Comparison of ENCODE assay signal across 13 cellular contexts in genomic region chr12:132812631-132813305, GRCh38. TPM values are rescaled to one million over a fixed set of nuclear protein-coding genes. Genes with fewer than 3 reads are reported as not detected.
DNase-seq lines count a peak whose midpoint lies in the region; ATAC-seq and TF ChIP-seq lines count a peak whose summit lies in the region.
"Had no signal": no experiment of that assay in that cellular context is flagged by ENCODE, and none has a peak within 500 bp of the region (broad histone marks: within the 10 kb centered on the region; RNA-seq: fewer than 3 reads in every experiment).

No MANE protein-coding gene starts in this region.

- no peak overlapping the region; the same call in 1 of the 2 replicates for H3K27ac ChIP-seq in RWPE1
- H3K27ac ChIP-seq: lower lobe of right lung, neural progenitor cell, thoracic aorta had no signal

- TF ChIP-seq CTCF in Loucy (conservative IDR thresholded peaks at IDR 0.05; ENCODE audit: low read length): no peak
- TF ChIP-seq CTCF in RWPE1 (conservative IDR thresholded peaks at IDR 0.05; ENCODE audit: low read depth): no peak

- peaks cover 87% of the 10 kb centered on the region for H3K36me3 Mint-ChIP-seq in activated T-helper 17 cell treated with anti-CD3 and anti-CD28 coated beads, Interleukin-2, amount 50 U/mL, for 72 hours (ENCODE audit: low read depth)
- peaks cover 25% of the 10 kb centered on the region for H3K36me3 Mint-ChIP-seq in memory B cell

- no peak overlapping the region for H2AFZ ChIP-seq in Loucy (ENCODE audit: low read length)
- H2AFZ ChIP-seq: neural progenitor cell had no signal

- H3K4me3 ChIP-seq in Loucy (ENCODE audit: low read length, poor library complexity, severe bottlenecking): peak overlapping the region; percentile 49
- H3K4me3 ChIP-seq: lower lobe of right lung, neural progenitor cell, thoracic aorta had no signal

- H3K9ac ChIP-seq in Loucy (ENCODE audit: low read depth, low read length, poor library complexity, severe bottlenecking): peak overlapping the region; percentile 17
- H3K9ac ChIP-seq: neural progenitor cell had no signal

- no peaks in the 10 kb centered on the region for H3K27me3 Mint-ChIP-seq in activated T-helper 17 cell treated with anti-CD3 and anti-CD28 coated beads, Interleukin-2, amount 50 U/mL, for 72 hours
- no peaks in the 10 kb centered on the region for H3K27me3 Mint-ChIP-seq in memory B cell
- H3K27me3 Mint-ChIP-seq: activated naive CD8-positive, alpha-beta T cell had no signal

- H3F3A ChIP-seq in Loucy (ENCODE audit: low read depth): peaks cover 10% of the 10 kb centered on the region

- no peaks in the 10 kb centered on the region for H4K20me1 ChIP-seq in Loucy (ENCODE audit: insufficient read depth, low read length, poor library complexity, severe bottlenecking)

- H3K27ac Mint-ChIP-seq in activated T-helper 17 cell treated with anti-CD3 and anti-CD28 coated beads, Interleukin-2, amount 50 U/mL, for 72 hours: peak overlapping the region; percentile 36
- peak overlapping the region; percentile 8 for H3K27ac Mint-ChIP-seq in memory B cell
- H3K27ac Mint-ChIP-seq: neural progenitor cell had no signal

- H3K4me2 ChIP-seq in Loucy (ENCODE audit: low read depth, low read length, poor library complexity, severe bottlenecking): peak overlapping the region; percentile 74
- H3K4me2 ChIP-seq: neural progenitor cell had no signal

- peak; percentile 58 for DNase-seq in EH (ENCODE audit: low read depth)
- no peak for DNase-seq in memory B cell (ENCODE audit: low spot score in 2 of 2)
- no peak for DNase-seq in RWPE1 (ENCODE audit: low spot score)
- DNase-seq in stimulated activated CD4-positive, alpha-beta T cell treated with anti-CD3 and anti-CD28 coated beads, Interleukin-12 subunit alpha, Interleukin-12 subunit beta, amount 100 ng/mL, for 4 hours: no peak
- no peak for DNase-seq in NK-92 (lab: John Stamatoyannopoulos, UW; ENCODE audit: unreplicated experiment)
- DNase-seq: lower lobe of right lung, MM.1S, NCI-H2227 treated with DMSO at 0.1 percent for 48 hours had no signal

- H3K4me3 Mint-ChIP-seq in activated T-helper 17 cell treated with anti-CD3 and anti-CD28 coated beads, Interleukin-2, amount 50 U/mL, for 72 hours: peak overlapping the region; percentile 13
- no peak overlapping the region for H3K4me3 Mint-ChIP-seq in memory B cell
- H3K4me3 Mint-ChIP-seq: activated naive CD8-positive, alpha-beta T cell; neural progenitor cell had no signal

- no peaks in the 10 kb centered on the region for H3K4me1 Mint-ChIP-seq in activated T-helper 17 cell treated with anti-CD3 and anti-CD28 coated beads, Interleukin-2, amount 50 U/mL, for 72 hours
- peaks cover 2% of the 10 kb centered on the region for H3K4me1 Mint-ChIP-seq in memory B cell
- H3K4me1 Mint-ChIP-seq: neural progenitor cell had no signal

- POLR2A ChIA-PET in RWPE1 (lab: Yijun Ruan, JAX; ENCODE audit: low non-redundant PET): no interaction called here

- H3K9me3 ChIP-seq in Loucy (ENCODE audit: insufficient read depth, low read depth, low read length): no peaks in the 10 kb centered on the region; the same call in 1 of the 2 replicates
- H3K9me3 ChIP-seq: lower lobe of right lung, thoracic aorta had no signal

- no peaks in the 10 kb centered on the region for H3K79me2 ChIP-seq in Loucy (ENCODE audit: insufficient read depth, low read length)

- peak; percentile 29 for ATAC-seq in activated T-helper 17 cell treated with anti-CD3 and anti-CD28 coated beads, Interleukin-2, amount 50 U/mL, for 72 hours (replicated peaks)
- ATAC-seq in memory B cell (ENCODE audit: low read depth): no peak
- ATAC-seq: lower lobe of right lung had no signal

- no peaks in the 10 kb centered on the region for H3K27me3 ChIP-seq in Loucy (ENCODE audit: insufficient read depth, low read length, poor library complexity, severe bottlenecking)
- H3K27me3 ChIP-seq: neural progenitor cell had no signal

- H3K4me1 ChIP-seq in Loucy (ENCODE audit: insufficient read depth, low read length, poor library complexity, severe bottlenecking): peaks cover 15% of the 10 kb centered on the region
- H3K4me1 ChIP-seq: lower lobe of right lung, neural progenitor cell had no signal

- H3K9me3 Mint-ChIP-seq in activated T-helper 17 cell treated with anti-CD3 and anti-CD28 coated beads, Interleukin-2, amount 50 U/mL, for 72 hours: no peaks in the 10 kb centered on the region
- H3K9me3 Mint-ChIP-seq in memory B cell: no peaks in the 10 kb centered on the region

- H3K9me2 ChIP-seq in Loucy (replicated peaks; ENCODE audit: low read depth, low read length): no peaks in the 10 kb centered on the region

- peaks cover 12% of the 10 kb centered on the region; the same call in 1 of the 2 replicates for H3K36me3 ChIP-seq in Loucy (ENCODE audit: insufficient read depth, low read length)
- H3K36me3 ChIP-seq: neural progenitor cell had no signal

- CTCF ChIA-PET in RWPE1 (lab: Yijun Ruan, JAX): no interaction called here

RNA-seq across cellular contexts. Expression of gene GOLGA3, which starts 15.9 kb away (rescaled TPM):
- 10 to 100 TPM; 51.8 to 56.8 TPM for total RNA-seq in activated T-helper 17 cell treated with anti-CD3 and anti-CD28 coated beads, Interleukin-2, amount 50 U/mL, for 72 hours

RNA-seq across cellular contexts. Expression of gene ANKLE2, which starts 51.1 kb away (rescaled TPM):
- 100 to 1,000 TPM; 118 to 160 TPM for total RNA-seq in activated T-helper 17 cell treated with anti-CD3 and anti-CD28 coated beads, Interleukin-2, amount 50 U/mL, for 72 hours
